Comparison of ENCODE assay signal across 17 cellular contexts in genomic region chr1:168507271-168507670, GRCh38. TPM values are rescaled to one million over a fixed set of nuclear protein-coding genes. Genes with fewer than 3 reads are reported as not detected.
"Had no signal": no experiment of that assay in that cellular context is flagged by ENCODE, and none has a peak within 500 bp of the region (broad histone marks: within the 10 kb centered on the region; RNA-seq: fewer than 3 reads in every experiment).

No MANE protein-coding gene starts in this region.

- H3K9me3 ChIP-seq: breast epithelium, right atrium auricular region had no signal

- H3K4me3 ChIP-seq: breast epithelium, right atrium auricular region, smooth muscle cell had no signal

- DNase-seq: activated CD4-positive, alpha-beta T cell treated with anti-CD3 and anti-CD28 coated beads for 48 hours; activated CD8-positive, alpha-beta memory T cell treated with anti-CD3 and anti-CD28 coated beads, Interleukin-2, amount 50 U/mL, for 48 hours; activated gamma-delta T cell treated with Interleukin-2 at 50 U/mL for 16 hours; activated naive CD8-positive, alpha-beta T cell treated with anti-CD3 and anti-CD28 coated beads, Interleukin-2, amount 10 ng/mL, durations not matched to agents 7 days and 5 days; activated T-cell treated with anti-CD3 and anti-CD28 coated beads, Interleukin-2, amount 50 U/mL, for 72 hours; aorta; endodermal cell; kidney glomerular epithelial cell; nucleus accumbens; stimulated activated naive CD8-positive, alpha-beta T cell treated with anti-CD3 and anti-CD28 coated beads, Interleukin-15, amount 100 ng/mL, for 72 hours had no signal

- H3K4me1 ChIP-seq: breast epithelium, right atrium auricular region had no signal

- H3K36me3 ChIP-seq: breast epithelium, right atrium auricular region had no signal

- H3K27ac ChIP-seq: breast epithelium, right atrium auricular region had no signal

RNA-seq across cellular contexts. Expression of gene XCL2, which starts 36.5 kb away (rescaled TPM):
- total RNA-seq: dermis microvascular lymphatic vessel endothelial cell, endodermal cell, progenitor cell of endocrine pancreas, right atrium auricular region, smooth muscle cell, temporal lobe, WTC11 had no signal
